22 cellular contexts compared by ENCODE assay signal in the genomic region with DNA sequence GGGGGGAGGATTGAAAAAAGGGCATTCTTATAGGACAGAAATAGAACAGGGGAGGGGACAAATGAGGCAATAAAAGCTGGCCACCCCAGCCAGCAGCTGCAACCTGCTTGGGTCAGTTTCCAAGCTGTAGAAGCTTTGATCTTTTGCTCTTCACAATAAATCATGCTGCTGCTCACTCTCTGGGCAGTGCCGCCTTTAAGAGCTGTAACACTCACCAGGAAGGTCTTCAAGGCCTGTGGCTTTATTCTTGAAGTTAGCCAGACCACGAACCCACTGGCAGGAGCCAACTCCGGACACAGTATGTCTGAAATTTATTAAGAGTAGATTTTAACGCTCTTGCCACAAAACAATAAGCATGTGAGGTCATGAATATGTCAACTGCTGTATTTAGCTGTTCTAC.
DNase-seq lines count a peak whose midpoint lies in the region; ATAC-seq and TF ChIP-seq lines count a peak whose summit lies in the region.
"Had no signal": no experiment of that assay in that cellular context is flagged by ENCODE, and none has a peak within 500 bp of the region (broad histone marks: within the 10 kb centered on the region; RNA-seq: fewer than 3 reads in every experiment).

No MANE protein-coding gene starts in this region.

- H3K27ac ChIP-seq in psoas muscle (no peak overlapping the region), left lung (no peak overlapping the region)
- H3K27ac ChIP-seq: A549; BLaER1 treated with 17β-estradiol and CSF1 and Interleukin-3, amounts not matched to agents 10 nM and 100 nM had no signal

- DNase-seq in Caki2 (ENCODE audit: low read depth) (peak; percentile 1), NAMALWA (ENCODE audit: low spot score) (peak; percentile 13), astrocyte of the hippocampus (ENCODE audit: low read depth, low spot score) (peak; percentile 46), psoas muscle (no peak), left lung (no peak), NCI-H524 (lab: John Stamatoyannopoulos, UW) (no peak)
- DNase-seq in activated CD4-positive, alpha-beta T cell treated with anti-CD3 and anti-CD28 coated beads for 1 hour = no peak
- DNase-seq: 8988T; ACHN; AML-193; BE2C; Calu3; CD4-positive, alpha-beta T cell; CD8-positive, alpha-beta memory T cell; DMS79; EL; GDM1; GOT3; HFFc6 had no signal

- WGBS in psoas muscle, 3 donors = 28 to 47% (median 31%) methylated on average over 4 of the region's 4 CpGs

- H3K36me3 ChIP-seq in psoas muscle (ENCODE audit: insufficient read depth in 1 of 2, low read depth in 1 of 2) (no peaks in the 10 kb centered on the region), left lung (no peaks in the 10 kb centered on the region)
- H3K36me3 ChIP-seq: BE2C; BLaER1 treated with 17β-estradiol and CSF1 and Interleukin-3, amounts not matched to agents 10 nM and 100 nM; HAP-1 had no signal

- H3K4me1 ChIP-seq in psoas muscle (no peaks in the 10 kb centered on the region), left lung (no peaks in the 10 kb centered on the region)
- H3K4me1 ChIP-seq: A549; BE2C; BLaER1 treated with 17β-estradiol and CSF1 and Interleukin-3, amounts not matched to agents 10 nM and 100 nM; HAP-1 had no signal

- ATAC-seq in psoas muscle (peak in 3 of 4 donors; percentile 54 to 67 (median 66)), left lung (no peak)
- ATAC-seq: A549 had no signal

- no peaks in the 10 kb centered on the region for H3K27me3 ChIP-seq in psoas muscle (ENCODE audit: insufficient read depth in 3 of 3, low read length in 2 of 3)
- no peaks in the 10 kb centered on the region for H3K27me3 ChIP-seq in left lung
- H3K27me3 ChIP-seq: BE2C; BLaER1 treated with 17β-estradiol and CSF1 and Interleukin-3, amounts not matched to agents 10 nM and 100 nM had no signal

- in situ Hi-C loops in Caki2 (cut with HindIII; ENCODE audit: low pct_unique_long_range_greater_than_20kb, low sequenced_read_pairs) = no loop called here

- TF ChIP-seq CTCF in psoas muscle (IDR thresholded peaks at IDR 0.05) (no peak), left lung (IDR thresholded peaks at IDR 0.05) (no peak)

- no peaks in the 10 kb centered on the region for H3K9me3 ChIP-seq in psoas muscle
- H3K9me3 ChIP-seq in left lung = no peaks in the 10 kb centered on the region
- H3K9me3 ChIP-seq: A549, BE2C, HAP-1 had no signal

- H3K4me3 ChIP-seq in psoas muscle (no peak overlapping the region), left lung (no peak overlapping the region)
- H3K4me3 ChIP-seq: A549; BLaER1 treated with 17β-estradiol and CSF1 and Interleukin-3, amounts not matched to agents 10 nM and 100 nM; HAP-1 had no signal

- intact Hi-C loops in psoas muscle (cut with DNase I) = no loop called here
- intact Hi-C loops in left lung (cut with DNase I) = no loop called here

Comparison
In these comparisons a context has a peak if more than half of its experiments do, and no peak if none do; other contexts are left out.
1. DNase-seq: peak in Caki2 (single experiment), NAMALWA (single experiment) and astrocyte of the hippocampus (single experiment); none in psoas muscle (0 of 2), left lung (0 of 2), NCI-H524 (0 of 2) and activated CD4-positive, alpha-beta T cell treated with anti-CD3 and anti-CD28 coated beads for 1 hour (single experiment).